ENCODE assay signal across 1 cellular context in genomic region chr1:95233737-95234493, GRCh38.
TF ChIP-seq lines count a peak whose summit lies in the region.

TSS of gene RWDD3 (plus strand) at chr1:95234210. CDS start at chr1:95234231, 21 bp downstream.

TF ChIP-seq in HCT116, 20 proteins besides CTCF, POLR2A, EP300 and RAD21 (continued from another document):
- TF ChIP-seq TCF7L2 (IDR thresholded peaks at IDR 0.05; ENCODE audit: borderline replicate concordance, extremely low read depth, insufficient read depth, insufficient read length) (peak; percentile 51), EZH2 (IDR thresholded peaks at IDR 0.05) (no peak), YY1 (IDR thresholded peaks at IDR 0.05; ENCODE audit: extremely low read depth, insufficient replicate concordance, low read depth, low read length) (peak; percentile 89)
